10 cellular contexts compared by ENCODE assay signal in genomic region chr1:156153362-156153761, GRCh38. TPM values are rescaled to one million over a fixed set of nuclear protein-coding genes. Genes with fewer than 3 reads are reported as not detected.
DNase-seq lines count a peak whose midpoint lies in the region; ATAC-seq and TF ChIP-seq lines count a peak whose summit lies in the region.
"Had no signal": no experiment of that assay in that cellular context is flagged by ENCODE, and none has a peak within 500 bp of the region (broad histone marks: within the 10 kb centered on the region; RNA-seq: fewer than 3 reads in every experiment).

Gene SEMA4A (plus strand): TSS chr1:156153585. CDS start chr1:156154579, 994 bp downstream.

- H3K4me3 ChIP-seq in upper lobe of right lung = peak within 1 kb of the TSS; percentile 37
- no peak within 1 kb of the TSS for H3K4me3 ChIP-seq in testis

- peaks cover 49% of the 10 kb centered on the region for H3K4me1 Mint-ChIP-seq in activated naive CD4-positive, alpha-beta T cell treated with anti-CD3 and anti-CD28 coated beads, Interleukin-2, amount 10 ng/mL, durations not matched to agents 7 days and 5 days

- WGBS in testis, 2 donors = 81 to 85% methylated on average over 7 to 10 of the region's 10 CpGs

- no peaks in the 10 kb centered on the region for H3K36me3 Mint-ChIP-seq in activated naive CD4-positive, alpha-beta T cell treated with anti-CD3 and anti-CD28 coated beads, Interleukin-2, amount 10 ng/mL, durations not matched to agents 7 days and 5 days
- no peaks in the 10 kb centered on the region for H3K36me3 Mint-ChIP-seq in activated naive CD4-positive, alpha-beta T cell treated with anti-CD3 and anti-CD28 coated beads, Interleukin-2, amount 50 U/mL, for 72 hours

- H3K27ac Mint-ChIP-seq in activated naive CD4-positive, alpha-beta T cell treated with anti-CD3 and anti-CD28 coated beads, Interleukin-2, amount 10 ng/mL, durations not matched to agents 7 days and 5 days = no peak within 1 kb of the TSS
- H3K27ac Mint-ChIP-seq in activated naive CD4-positive, alpha-beta T cell treated with anti-CD3 and anti-CD28 coated beads, Interleukin-2, amount 50 U/mL, for 72 hours = peak within 1 kb of the TSS; percentile 61 to 83

- peaks cover 12% of the 10 kb centered on the region for H3K4me1 ChIP-seq in upper lobe of right lung
- H3K4me1 ChIP-seq in testis = no peaks in the 10 kb centered on the region

- no peak for DNase-seq in activated naive CD4-positive, alpha-beta T cell treated with anti-CD3 and anti-CD28 coated beads, Interleukin-2, amount 10 ng/mL, durations not matched to agents 7 days and 5 days
- DNase-seq in activated naive CD4-positive, alpha-beta T cell treated with Interleukin-2 at 50 U/mL for 16 hours = no peak
- DNase-seq in activated naive CD4-positive, alpha-beta T cell treated with anti-CD3 and anti-CD28 coated beads, Interleukin-2, amount 50 U/mL, for 72 hours (ENCODE audit: low spot score in 2 of 2) = no peak
- DNase-seq in mesenteric fat pad (ENCODE audit: low spot score) (no peak), upper lobe of right lung (peak; percentile 80), testis (no peak)
- DNase-seq: head of caudate nucleus, NCI-H1694 had no signal

- ATAC-seq in activated naive CD4-positive, alpha-beta T cell treated with anti-CD3 and anti-CD28 coated beads, Interleukin-2, amount 50 U/mL, for 72 hours = no peak
- ATAC-seq in upper lobe of right lung = peak; percentile 67
- ATAC-seq in HG03442 (IDR thresholded peaks at IDR 0.05; ENCODE audit: unreplicated experiment) = no peak
- no peak for ATAC-seq in GM19328 (IDR thresholded peaks at IDR 0.05; ENCODE audit: unreplicated experiment)

- H3K9me3 ChIP-seq in upper lobe of right lung = no peaks in the 10 kb centered on the region
- no peaks in the 10 kb centered on the region for H3K9me3 ChIP-seq in testis

- H3K4me3 Mint-ChIP-seq in activated naive CD4-positive, alpha-beta T cell treated with anti-CD3 and anti-CD28 coated beads, Interleukin-2, amount 10 ng/mL, durations not matched to agents 7 days and 5 days = peak within 1 kb of the TSS; percentile 17

- H3K27me3 ChIP-seq in upper lobe of right lung (no peaks in the 10 kb centered on the region), testis (no peaks in the 10 kb centered on the region)

- H3K36me3 ChIP-seq in upper lobe of right lung = no peaks in the 10 kb centered on the region
- no peaks in the 10 kb centered on the region for H3K36me3 ChIP-seq in testis (ENCODE audit: low read depth, missing control alignments)

- no peak for TF ChIP-seq POLR2A in testis (IDR thresholded peaks at IDR 0.05)

- H3K9me3 Mint-ChIP-seq in activated naive CD4-positive, alpha-beta T cell treated with anti-CD3 and anti-CD28 coated beads, Interleukin-2, amount 10 ng/mL, durations not matched to agents 7 days and 5 days = no peaks in the 10 kb centered on the region
- no peaks in the 10 kb centered on the region for H3K9me3 Mint-ChIP-seq in activated naive CD4-positive, alpha-beta T cell treated with anti-CD3 and anti-CD28 coated beads, Interleukin-2, amount 50 U/mL, for 72 hours

- H3K27me3 Mint-ChIP-seq in activated naive CD4-positive, alpha-beta T cell treated with anti-CD3 and anti-CD28 coated beads, Interleukin-2, amount 10 ng/mL, durations not matched to agents 7 days and 5 days = no peaks in the 10 kb centered on the region

- intact Hi-C loops in upper lobe of right lung (cut with DNase I) (no loop called here), testis (cut with DNase I; ENCODE audit: low total_unique reads) (no loop called here)

- CTCF ChIA-PET in activated naive CD4-positive, alpha-beta T cell treated with anti-CD3 and anti-CD28 coated beads, Interleukin-2, amount 10 ng/mL, durations not matched to agents 7 days and 5 days (lab: Charles Lee) = interaction anchor here (1.1 to 18.2 kb wide), 3 partner anchors 43 to 73 kb away, joined by 3 to 315 read pairs (median 6); no protein-coding TSS in a partner anchor

- H3K27ac ChIP-seq in upper lobe of right lung (peak within 1 kb of the TSS; percentile 51), testis (no peak within 1 kb of the TSS)

- TF ChIP-seq CTCF in upper lobe of right lung (IDR thresholded peaks at IDR 0.05) (no peak), testis (IDR thresholded peaks at IDR 0.05) (no peak)

RNA-seq across cellular contexts. Expression of gene SEMA4A, which starts in this region (rescaled TPM):
- total RNA-seq in activated naive CD4-positive, alpha-beta T cell treated with anti-CD3 and anti-CD28 coated beads, Interleukin-2, amount 50 U/mL, for 72 hours = 10 to 100 TPM; 10.5 to 36.2 TPM
- 31.9 TPM for total RNA-seq in mesenteric fat pad
- total RNA-seq in upper lobe of right lung = 30.7 TPM
- 1 to 10 TPM; 4.8 to 8.0 TPM for total RNA-seq in testis
- 7.7 TPM for polyA plus RNA-seq in testis (ENCODE audit: insufficient read depth, low read depth, low replicate concordance)
